In the genomic region with DNA sequence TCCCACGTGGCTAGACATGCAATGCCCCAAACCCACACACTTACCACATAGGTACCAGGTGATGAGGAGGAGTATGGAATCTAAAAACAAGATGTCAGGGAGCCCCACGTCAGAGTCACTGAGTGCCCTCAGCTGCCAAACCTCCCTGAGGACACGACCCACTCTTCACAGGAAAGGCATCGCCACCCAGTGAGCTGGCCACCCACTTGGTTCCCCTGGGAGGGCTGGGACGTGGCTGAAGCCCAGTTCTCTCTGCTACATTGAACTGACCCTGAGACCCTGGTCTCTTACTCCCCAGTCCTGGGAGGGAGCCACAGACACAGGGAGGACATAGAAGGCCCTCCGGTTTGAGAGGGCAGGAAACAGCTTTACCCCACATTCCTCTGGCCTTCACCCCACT, we compare ENCODE assay signal across 27 cellular contexts. TPM values are rescaled to one million over a fixed set of nuclear protein-coding genes. Genes with fewer than 3 reads are reported as not detected.
A peak's percentile ranks its signal among the peaks of the same experiment; 100 is the strongest.
DNase-seq lines count a peak whose midpoint lies in the region; ATAC-seq, FAIRE-seq and TF ChIP-seq lines count a peak whose summit lies in the region.
"Had no signal": no experiment of that assay in that cellular context is flagged by ENCODE, and none has a peak within 500 bp of the region (broad histone marks: within the 10 kb centered on the region; RNA-seq: fewer than 3 reads in every experiment).

No MANE protein-coding gene starts in this region.

- H3K4me3 ChIP-seq in SJSA1 (peak overlapping the region; percentile 25), tibial artery (no peak overlapping the region), small intestine (ENCODE audit: low read depth in 1 of 2, low read length in 2 of 2) (no peak overlapping the region)
- H3K4me3 ChIP-seq: A549, GM23248, HAP-1 had no signal

- no peak for FAIRE-seq in small intestine (lab: Jason Lieb, UNC)
- FAIRE-seq: A549, GM18507 had no signal

- 81 to 86% (median 85%) methylated on average over 6 of the region's 6 CpGs for WGBS in small intestine, 3 donors

- no peaks in the 10 kb centered on the region for H3K27me3 ChIP-seq in SJSA1 (replicated peaks)
- no peaks in the 10 kb centered on the region for H3K27me3 ChIP-seq in tibial artery
- no peaks in the 10 kb centered on the region for H3K27me3 ChIP-seq in small intestine (ENCODE audit: control insufficient read depth in 2 of 2, insufficient read depth in 2 of 2, low read length in 2 of 2)

- H3K27me3 Mint-ChIP-seq in glutamatergic neuron (ENCODE audit: unreplicated experiment): peaks cover 54% of the 10 kb centered on the region

- H3K36me3 ChIP-seq in SJSA1 (peaks cover 71% of the 10 kb centered on the region), tibial artery (peaks cover 43 to 97% (median 51%) of the 10 kb centered on the region in 3 donors), small intestine (ENCODE audit: control insufficient read depth in 2 of 2, insufficient read depth in 2 of 2, low read length in 2 of 2) (peaks cover 8 to 12% of the 10 kb centered on the region in 2 donors)

- H3K9me3 ChIP-seq in SJSA1 (replicated peaks): no peaks in the 10 kb centered on the region
- H3K9me3 ChIP-seq in tibial artery: no peaks in the 10 kb centered on the region
- no peaks in the 10 kb centered on the region for H3K9me3 ChIP-seq in small intestine (ENCODE audit: control insufficient read depth, low read depth)
- H3K9me3 ChIP-seq: A549, HAP-1 had no signal

- DNase-seq in Right ventricle myocardium inferior (ENCODE audit: missing footprints) (peak; percentile 42), left ventricle myocardium superior (no peak), SJSA1 (ENCODE audit: low read depth in 1 of 2, low spot score in 2 of 2) (peak; percentile 97 to 98), glutamatergic neuron (no peak), tibial artery (no peak), small intestine (no peak)
- no peak for DNase-seq in effector CD4-positive, alpha-beta T cell
- DNase-seq: Calu3, DMS153, DND-41, GM23248, KBM-7, MV-4-11, NCI-H1105 treated with DMSO at 0.1 percent for 48 hours, NCI-H146, NCI-H1930, NCI-H2107, NCI-H446, NCI-H524 treated with DMSO at 0.1 percent for 48 hours, NCI-H774, PC-3, Right ventricle myocardium superior had no signal

- peaks cover 22% of the 10 kb centered on the region for H3K36me3 Mint-ChIP-seq in glutamatergic neuron (ENCODE audit: unreplicated experiment)

- intact Hi-C loops in Right ventricle myocardium inferior (cut with DNase I) (no loop called here), left ventricle myocardium superior (cut with micrococcal nuclease) (no loop called here), tibial artery (cut with DNase I; ENCODE audit: low total_unique reads) (no loop called here)

- TF ChIP-seq CTCF in glutamatergic neuron (IDR thresholded peaks at IDR 0.05; ENCODE audit: partially characterized antibody, unreplicated experiment) (no peak), tibial artery (IDR thresholded peaks at IDR 0.05) (no peak)

- no peak overlapping the region for H3K4me3 Mint-ChIP-seq in glutamatergic neuron (ENCODE audit: unreplicated experiment)
- H3K4me3 Mint-ChIP-seq: CD14-positive monocyte had no signal

- H3K27ac ChIP-seq in SJSA1 (peak overlapping the region; percentile 93), tibial artery (peak overlapping the region; percentile 44 to 59), small intestine (ENCODE audit: low read depth in 1 of 2, low read length in 1 of 2) (no peak overlapping the region)
- H3K27ac ChIP-seq: A549, GM23248 had no signal

- peak overlapping the region; percentile 84 for H3K27ac Mint-ChIP-seq in glutamatergic neuron (ENCODE audit: unreplicated experiment)

- ATAC-seq in Right ventricle myocardium inferior (no peak), left ventricle myocardium superior (no peak), GM21526 (IDR thresholded peaks at IDR 0.05; ENCODE audit: low FRiP score, unreplicated experiment) (no peak)
- ATAC-seq: A549, PC-3 had no signal

- H3K4me1 ChIP-seq in SJSA1 (replicated peaks) (peaks cover 59% of the 10 kb centered on the region), tibial artery (peaks cover 0 to 41% (median 13%) of the 10 kb centered on the region in 4 donors), small intestine (ENCODE audit: control insufficient read depth in 2 of 2, insufficient read depth in 1 of 2, low read depth in 1 of 2, low read length in 1 of 2) (no peaks in the 10 kb centered on the region)
- H3K4me1 ChIP-seq: A549, HAP-1 had no signal

- peaks cover 57% of the 10 kb centered on the region for H3K9me3 Mint-ChIP-seq in glutamatergic neuron (ENCODE audit: unreplicated experiment)
- H3K9me3 Mint-ChIP-seq: CD14-positive monocyte had no signal

- peaks cover 26% of the 10 kb centered on the region for H3K4me1 Mint-ChIP-seq in glutamatergic neuron (ENCODE audit: low read depth, unreplicated experiment)

RNA-seq across cellular contexts. Expression of gene MRPL37, which starts 41.5 kb away (rescaled TPM):
- total RNA-seq in Right ventricle myocardium inferior (85.2 TPM), left ventricle myocardium superior (81.2 TPM), glutamatergic neuron (ENCODE audit: unreplicated experiment) (50.9 TPM)
- 133 and 157 TPM in 2 replicates for total RNA-seq in SJSA1 (2014; rRNA removed; shearing (Covaris generic))
- 10 to 100 TPM; 47.6 to 92.9 (median 62.4) TPM for polyA plus RNA-seq in small intestine

RNA-seq across cellular contexts. Expression of gene CYB5RL, which starts 41.6 kb away (rescaled TPM):
- total RNA-seq in Right ventricle myocardium inferior (3.9 TPM), left ventricle myocardium superior (5.9 TPM), glutamatergic neuron (ENCODE audit: unreplicated experiment) (6.8 TPM)
- 2.5 and 4.9 TPM in 2 replicates for total RNA-seq in SJSA1 (2014; rRNA removed; shearing (Covaris generic))
- polyA plus RNA-seq in small intestine: 1 to 10 TPM in 2 of 3 donors, under 1 TPM in 1; 0.89 to 3.7 (median 1.4) TPM

Comparison
In these comparisons a context has a peak if more than half of its experiments do, and no peak if none do; other contexts are left out.
1. DNase-seq: peak in Right ventricle myocardium inferior (single experiment) and SJSA1 (2 of 2); none in left ventricle myocardium superior (single experiment), glutamatergic neuron (single experiment), tibial artery (0 of 2), small intestine (single experiment) and effector CD4-positive, alpha-beta T cell (single experiment).
2. H3K27ac ChIP-seq: peak in SJSA1 (single experiment) and tibial artery (2 of 2); none in small intestine (0 of 2).